Comparison of ENCODE assay signal across 1 cellular context in genomic region chr18:74597662-74598349, GRCh38.
TF ChIP-seq lines count a peak whose summit lies in the region.

A gene with protein sequence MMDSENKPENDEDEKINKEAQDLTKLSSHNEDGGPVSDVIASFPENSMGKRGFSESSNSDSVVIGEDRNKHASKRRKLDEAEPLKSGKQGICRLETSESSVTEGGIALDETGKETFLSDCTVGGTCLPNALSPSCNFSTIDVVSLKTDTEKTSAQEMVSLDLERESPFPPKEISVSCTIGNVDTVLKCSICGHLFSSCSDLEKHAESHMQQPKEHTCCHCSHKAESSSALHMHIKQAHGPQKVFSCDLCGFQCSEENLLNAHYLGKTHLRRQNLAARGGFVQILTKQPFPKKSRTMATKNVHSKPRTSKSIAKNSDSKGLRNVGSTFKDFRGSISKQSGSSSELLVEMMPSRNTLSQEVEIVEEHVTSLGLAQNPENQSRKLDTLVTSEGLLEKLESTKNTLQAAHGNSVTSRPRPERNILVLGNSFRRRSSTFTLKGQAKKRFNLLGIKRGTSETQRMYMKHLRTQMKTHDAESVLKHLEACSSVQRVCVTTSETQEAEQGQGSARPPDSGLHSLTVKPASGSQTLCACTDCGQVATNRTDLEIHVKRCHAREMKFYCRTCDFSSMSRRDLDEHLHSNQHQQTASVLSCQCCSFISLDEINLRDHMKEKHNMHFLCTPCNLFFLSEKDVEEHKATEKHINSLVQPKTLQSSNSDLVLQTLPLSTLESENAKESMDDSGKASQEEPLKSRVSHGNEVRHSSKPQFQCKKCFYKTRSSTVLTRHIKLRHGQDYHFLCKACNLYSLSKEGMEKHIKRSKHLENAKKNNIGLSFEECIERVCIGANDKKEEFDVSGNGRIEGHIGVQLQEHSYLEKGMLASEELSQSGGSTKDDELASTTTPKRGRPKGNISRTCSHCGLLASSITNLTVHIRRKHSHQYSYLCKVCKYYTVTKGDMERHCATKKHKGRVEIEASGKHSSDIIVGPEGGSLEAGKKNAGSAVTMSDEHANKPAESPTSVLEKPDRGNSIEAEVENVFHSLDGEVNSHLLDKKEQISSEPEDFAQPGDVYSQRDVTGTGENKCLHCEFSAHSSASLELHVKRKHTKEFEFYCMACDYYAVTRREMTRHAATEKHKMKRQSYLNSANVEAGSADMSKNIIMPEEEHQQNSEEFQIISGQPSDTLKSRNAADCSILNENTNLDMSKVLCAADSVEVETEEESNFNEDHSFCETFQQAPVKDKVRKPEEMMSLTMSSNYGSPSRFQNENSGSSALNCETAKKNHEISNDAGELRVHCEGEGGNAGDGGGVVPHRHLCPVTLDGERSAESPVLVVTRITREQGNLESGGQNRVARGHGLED (N-terminal part only) (plus strand): TSS chr18:74597870. CDS start chr18:74631020, 33,150 bp downstream.

TF ChIP-seq in HepG2, 621 proteins besides CTCF, POLR2A, EP300 and RAD21 (continued from another document and continues in another):
- no peak for TF ChIP-seq ZNF710 (CRISPR knock-in tag; IDR thresholded peaks at IDR 0.05; ENCODE audit: borderline replicate concordance)
- TF ChIP-seq ZBTB34 (CRISPR knock-in tag; IDR thresholded peaks at IDR 0.05), result no peak
- 0 out of 2 replicates have a peak, but pooled peaks have one; percentile 27 for TF ChIP-seq BRF2 (CRISPR knock-in tag; IDR thresholded peaks at IDR 0.05)
- TF ChIP-seq IRX3 (CRISPR knock-in tag; IDR thresholded peaks at IDR 0.05; ENCODE audit: borderline replicate concordance, low read depth), result 0 out of 2 replicates have a peak, but pooled peaks have one; percentile 53
- peak; percentile 74 for TF ChIP-seq POLR2G (IDR thresholded peaks at IDR 0.05; ENCODE audit: low read depth, low read length)
- TF ChIP-seq MED13 (CRISPR knock-in tag; IDR thresholded peaks at IDR 0.05), result no peak
- TF ChIP-seq JUND (CRISPR knock-in tag; IDR thresholded peaks at IDR 0.05), result no peak
- TF ChIP-seq MTA1 (CRISPR knock-in tag; IDR thresholded peaks at IDR 0.05; ENCODE audit: borderline replicate concordance), result no peak
- TF ChIP-seq FOXK1 (CRISPR knock-in tag; IDR thresholded peaks at IDR 0.05; ENCODE audit: borderline replicate concordance, low read depth), result peak; percentile 46; the same call in 1 of the 2 replicates
- no peak; the same call in 1 of the 2 replicates for TF ChIP-seq TMF1 (CRISPR knock-in tag; IDR thresholded peaks at IDR 0.05; ENCODE audit: low read depth)
- peak; percentile 49; the same call in 1 of the 2 replicates for TF ChIP-seq YEATS4 (CRISPR knock-in tag; IDR thresholded peaks at IDR 0.05; ENCODE audit: borderline replicate concordance)
- no peak for TF ChIP-seq NFE2L2 (IDR thresholded peaks at IDR 0.05; ENCODE audit: low read length)
- no peak for TF ChIP-seq SMAD9 (CRISPR knock-in tag; IDR thresholded peaks at IDR 0.05)
- TF ChIP-seq ZNF567 (CRISPR knock-in tag; IDR thresholded peaks at IDR 0.05; ENCODE audit: borderline replicate concordance), result no peak
- peak; percentile 2; the same call in 1 of the 2 replicates for TF ChIP-seq DMAP1 (CRISPR knock-in tag; IDR thresholded peaks at IDR 0.05)
- TF ChIP-seq ZNF552 (CRISPR knock-in tag; IDR thresholded peaks at IDR 0.05; ENCODE audit: borderline replicate concordance), result no peak
- no peak for TF ChIP-seq ZBTB7B (CRISPR knock-in tag; IDR thresholded peaks at IDR 0.05)
- TF ChIP-seq TFAP4 (IDR thresholded peaks at IDR 0.05; ENCODE audit: borderline replicate concordance, low read depth), result no peak
- TF ChIP-seq NR1H2 (CRISPR knock-in tag; IDR thresholded peaks at IDR 0.05; ENCODE audit: borderline replicate concordance, low read depth), result 0 out of 2 replicates have a peak, but pooled peaks have one; percentile 31
- TF ChIP-seq SETDB1 (CRISPR knock-in tag; IDR thresholded peaks at IDR 0.05; ENCODE audit: borderline replicate concordance), result no peak
- TF ChIP-seq SUZ12 (IDR thresholded peaks at IDR 0.05; ENCODE audit: low read depth, low read length), result no peak
- peak; percentile 13; the same call in 1 of the 2 replicates for TF ChIP-seq ETV5 (CRISPR knock-in tag; IDR thresholded peaks at IDR 0.05; ENCODE audit: borderline replicate concordance)
- peak; percentile 41; the same call in 1 of the 2 replicates for TF ChIP-seq SAP130 (CRISPR knock-in tag; IDR thresholded peaks at IDR 0.05; ENCODE audit: low read depth)
- no peak for TF ChIP-seq SALL1 (CRISPR knock-in tag; IDR thresholded peaks at IDR 0.05)
- TF ChIP-seq HOXA3 (CRISPR knock-in tag; IDR thresholded peaks at IDR 0.05), result peak; percentile 21; the same call in 1 of the 2 replicates
- no peak for TF ChIP-seq ZNF282 (IDR thresholded peaks at IDR 0.05; ENCODE audit: partially characterized antibody)
- no peak for TF ChIP-seq PRDM10 (CRISPR knock-in tag; IDR thresholded peaks at IDR 0.05; ENCODE audit: low read depth)
- no peak for TF ChIP-seq ZXDC (CRISPR knock-in tag; IDR thresholded peaks at IDR 0.05)
- no peak; the same call in 1 of the 2 replicates for TF ChIP-seq DZIP1 (CRISPR knock-in tag; IDR thresholded peaks at IDR 0.05)
- TF ChIP-seq, protein P1, sequence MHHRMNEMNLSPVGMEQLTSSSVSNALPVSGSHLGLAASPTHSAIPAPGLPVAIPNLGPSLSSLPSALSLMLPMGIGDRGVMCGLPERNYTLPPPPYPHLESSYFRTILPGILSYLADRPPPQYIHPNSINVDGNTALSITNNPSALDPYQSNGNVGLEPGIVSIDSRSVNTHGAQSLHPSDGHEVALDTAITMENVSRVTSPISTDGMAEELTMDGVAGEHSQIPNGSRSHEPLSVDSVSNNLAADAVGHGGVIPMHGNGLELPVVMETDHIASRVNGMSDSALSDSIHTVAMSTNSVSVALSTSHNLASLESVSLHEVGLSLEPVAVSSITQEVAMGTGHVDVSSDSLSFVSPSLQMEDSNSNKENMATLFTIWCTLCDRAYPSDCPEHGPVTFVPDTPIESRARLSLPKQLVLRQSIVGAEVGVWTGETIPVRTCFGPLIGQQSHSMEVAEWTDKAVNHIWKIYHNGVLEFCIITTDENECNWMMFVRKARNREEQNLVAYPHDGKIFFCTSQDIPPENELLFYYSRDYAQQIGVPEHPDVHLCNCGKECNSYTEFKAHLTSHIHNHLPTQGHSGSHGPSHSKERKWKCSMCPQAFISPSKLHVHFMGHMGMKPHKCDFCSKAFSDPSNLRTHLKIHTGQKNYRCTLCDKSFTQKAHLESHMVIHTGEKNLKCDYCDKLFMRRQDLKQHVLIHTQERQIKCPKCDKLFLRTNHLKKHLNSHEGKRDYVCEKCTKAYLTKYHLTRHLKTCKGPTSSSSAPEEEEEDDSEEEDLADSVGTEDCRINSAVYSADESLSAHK (CRISPR knock-in tag; IDR thresholded peaks at IDR 0.05; ENCODE audit: borderline replicate concordance), result no peak
- no peak for TF ChIP-seq REXO4 (CRISPR knock-in tag; IDR thresholded peaks at IDR 0.05; ENCODE audit: borderline replicate concordance)
- no peak for TF ChIP-seq ZNF709 (CRISPR knock-in tag; IDR thresholded peaks at IDR 0.05)
